In the genomic region with DNA sequence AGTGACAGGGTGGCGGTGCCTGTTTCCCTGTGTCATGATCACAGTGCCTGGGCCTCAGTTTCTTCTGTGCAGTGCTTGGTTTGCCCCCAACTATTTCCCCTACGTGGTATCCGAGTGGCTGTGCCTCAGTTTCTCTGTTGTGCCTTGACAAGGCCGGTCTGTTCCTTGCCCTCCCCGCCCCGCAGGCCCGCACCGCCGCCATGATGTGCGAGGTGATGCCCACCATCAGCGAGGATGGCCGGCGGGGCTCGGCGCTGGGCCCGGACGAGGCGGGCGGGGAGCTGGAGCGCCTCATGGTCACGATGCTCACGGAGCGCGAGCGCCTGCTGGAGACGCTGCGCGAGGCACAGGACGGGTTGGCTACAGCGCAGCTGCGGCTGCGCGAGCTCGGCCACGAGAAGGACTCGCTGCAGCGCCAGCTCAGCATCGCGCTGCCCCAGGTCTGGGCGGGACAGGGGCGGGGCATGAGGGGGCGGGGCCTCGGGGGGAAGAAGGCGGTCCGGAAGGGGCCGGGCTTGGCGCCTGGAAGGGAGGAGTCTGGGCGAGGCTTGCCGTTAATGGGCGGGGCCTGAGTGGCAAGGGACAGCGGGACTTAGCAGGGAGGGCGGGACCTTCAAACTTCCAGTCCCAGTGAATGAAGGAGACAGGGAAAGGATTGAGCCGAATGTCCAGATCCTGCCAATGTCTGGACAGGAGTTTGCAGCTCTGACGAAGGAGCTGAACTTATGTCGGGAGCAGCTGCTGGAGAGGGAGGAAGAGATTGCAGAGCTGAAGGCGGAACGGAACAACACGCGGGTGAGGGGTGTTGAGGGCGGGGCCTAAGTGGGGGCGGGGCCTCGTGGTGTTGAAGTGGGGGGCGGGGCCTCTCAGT, we compare ENCODE assay signal across 8 cellular contexts. TPM values are rescaled to one million over a fixed set of nuclear protein-coding genes. Genes with fewer than 3 reads are reported as not detected.
DNase-seq lines count a peak whose midpoint lies in the region; ATAC-seq, FAIRE-seq and TF ChIP-seq lines count a peak whose summit lies in the region.

No MANE protein-coding gene starts in this region.

- H3K4me1 Mint-ChIP-seq in T-cell, result peaks cover 15 to 20% (median 17%) of the 10 kb centered on the region in 3 donors

- DNase-seq in GM13976 (ENCODE audit: low spot score), result peak; percentile 100
- DNase-seq in NCI-H146 treated with DMSO at 0.1 percent for 48 hours (lab: John Stamatoyannopoulos, UW; ENCODE audit: unreplicated experiment), result peak; percentile 84
- DNase-seq in T-cell, result peak; percentile 81 to 95 (median 90)
- DNase-seq in amniotic stem cell (lab: John Stamatoyannopoulos, UW), result peak; percentile 95
- peak; percentile 95 for DNase-seq in left ventricle myocardium superior
- DNase-seq in pulmonary artery endothelial cell (ENCODE audit: low read depth, low spot score), result peak; percentile 87
- DNase-seq in urothelium cell line (ENCODE audit: low spot score), result peak; percentile 97

- CTCF ChIA-PET in T-cell (lab: Charles Lee), result interaction anchor here (0.6 to 3.8 kb wide), 13 partner anchors 10 to 795 kb away, joined by 3 to 21 read pairs (median 4); partner anchors contain the start of genes GYS1 (in 1 of the 2), LIN7B (in 1 of the 2) and RUVBL2 (in 1 of the 2)

- H3K36me3 Mint-ChIP-seq in T-cell, result no peaks in the 10 kb centered on the region

- in situ Hi-C loops in GM13976 (cut with MboI; ENCODE audit: low sequenced_read_pairs, unreplicated experiment), result no loop called here

- H3K27ac Mint-ChIP-seq in T-cell, result peak overlapping the region; percentile 73 to 77

- intact Hi-C loops in left ventricle myocardium superior (cut with micrococcal nuclease), result no loop called here

- H3K9me3 Mint-ChIP-seq in T-cell, result no peaks in the 10 kb centered on the region

- no peaks in the 10 kb centered on the region for H3K27me3 Mint-ChIP-seq in T-cell

- peak; percentile 27 for FAIRE-seq in urothelium cell line (lab: Jason Lieb, UNC)

- peak overlapping the region; percentile 78 to 85 (median 78) for H3K4me3 Mint-ChIP-seq in T-cell

- TF ChIP-seq CTCF in GM13976 (IDR thresholded peaks at IDR 0.05; ENCODE audit: borderline replicate concordance, control extremely low read depth, extremely low read depth, insufficient read depth, missing control alignments), result no peak

- peak; percentile 91 for ATAC-seq in HG02852 (IDR thresholded peaks at IDR 0.05; ENCODE audit: unreplicated experiment)
- ATAC-seq in T-cell (replicated peaks in 1 of 4), result peak; percentile 92 to 97 (median 94)
- ATAC-seq in left ventricle myocardium superior, result peak; percentile 98

- POLR2A ChIA-PET in T-cell (lab: Charles Lee), result interaction anchor here (0.6 to 0.8 kb wide), 3 partner anchors 14 to 254 kb away, joined by 3 to 7 read pairs (median 3); partner anchors contain the start of gene LIN7B (in 1 of the 2)

RNA-seq across cellular contexts. Expression of gene PPFIA3, which starts 8.6 kb away (rescaled TPM):
- total RNA-seq in T-cell (1 to 10 TPM; 3.8 to 4.7 (median 4.1) TPM), left ventricle myocardium superior (4.0 TPM), pulmonary artery endothelial cell (0.95 and 3.0 TPM in 2 replicates)

RNA-seq across cellular contexts. Expression of gene C19orf73, which starts 9.0 kb away (rescaled TPM):
- total RNA-seq in T-cell (1 to 10 TPM; 2.1 to 3.7 (median 2.5) TPM), left ventricle myocardium superior (1.2 TPM), pulmonary artery endothelial cell (0.73 and 1.2 TPM in 2 replicates)

RNA-seq across cellular contexts. Expression of gene LIN7B, which starts 13.7 kb away (rescaled TPM):
- total RNA-seq in T-cell, result 10 to 100 TPM in 3 of 5 donors, 1 to 10 TPM in 2; 8.1 to 17.8 (median 12.9) TPM
- total RNA-seq in left ventricle myocardium superior, result 19.8 TPM
- total RNA-seq in pulmonary artery endothelial cell, result 1.4 and 2.3 TPM in 2 replicates

RNA-seq across cellular contexts. Expression of gene HRC, which starts 27.3 kb away (rescaled TPM):
- total RNA-seq in T-cell, result not detected
- total RNA-seq in left ventricle myocardium superior, result 868 TPM
- total RNA-seq in pulmonary artery endothelial cell, result not detected in 2 replicates

RNA-seq across cellular contexts. Expression of gene TRPM4, which starts 29.7 kb away (rescaled TPM):
- total RNA-seq in T-cell (under 1 TPM in 3 of 5 donors, not detected in 2; 0.43 to 0.89 (median 0.50) TPM), left ventricle myocardium superior (26.6 TPM), pulmonary artery endothelial cell (9.8 and 14.4 TPM in 2 replicates)

Comparison
In these comparisons a context has a peak if more than half of its experiments do, and no peak if none do; other contexts are left out.
1. Peak in every context shown above with its lines: DNase-seq and ATAC-seq.